17 cellular contexts compared by ENCODE assay signal in genomic region chr17:50841277-50841948, GRCh38. TPM values are rescaled to one million over a fixed set of nuclear protein-coding genes. Genes with fewer than 3 reads are reported as not detected.
DNase-seq lines count a peak whose midpoint lies in the region; ATAC-seq and TF ChIP-seq lines count a peak whose summit lies in the region.
"Had no signal": no experiment of that assay in that cellular context is flagged by ENCODE, and none has a peak within 500 bp of the region (broad histone marks: within the 10 kb centered on the region; RNA-seq: fewer than 3 reads in every experiment).

No MANE protein-coding gene starts in this region.

- H3K27ac ChIP-seq in RWPE2 (ENCODE audit: poor library complexity, severe bottlenecking) (no peak overlapping the region), smooth muscle cell (ENCODE audit: low read depth) (no peak overlapping the region), upper lobe of right lung (no peak overlapping the region)
- H3K27ac ChIP-seq: colonic mucosa, KMS-11, neutrophil, right atrium auricular region, SJSA1 had no signal

- H3K27ac Mint-ChIP-seq in activated naive CD8-positive, alpha-beta T cell treated with anti-CD3 and anti-CD28 coated beads, Interleukin-2, amount 10 ng/mL, durations not matched to agents 7 days and 5 days: no peak overlapping the region
- H3K27ac Mint-ChIP-seq in activated naive CD8-positive, alpha-beta T cell treated with anti-CD3 and anti-CD28 coated beads for 36 hours: no peak overlapping the region
- H3K27ac Mint-ChIP-seq in endothelial cell (ENCODE audit: unreplicated experiment): no peak overlapping the region
- H3K27ac Mint-ChIP-seq: CD4-positive, alpha-beta T cell had no signal

- H3K9ac ChIP-seq in smooth muscle cell (ENCODE audit: low read depth): no peak overlapping the region
- H3K9ac ChIP-seq: KMS-11 had no signal

- no peaks in the 10 kb centered on the region for H3K4me1 Mint-ChIP-seq in activated naive CD8-positive, alpha-beta T cell treated with anti-CD3 and anti-CD28 coated beads, Interleukin-2, amount 10 ng/mL, durations not matched to agents 7 days and 5 days
- H3K4me1 Mint-ChIP-seq in activated naive CD8-positive, alpha-beta T cell treated with anti-CD3 and anti-CD28 coated beads for 36 hours: no peaks in the 10 kb centered on the region
- no peaks in the 10 kb centered on the region for H3K4me1 Mint-ChIP-seq in endothelial cell (ENCODE audit: unreplicated experiment)

- DNase-seq in activated naive CD8-positive, alpha-beta T cell treated with anti-CD3 and anti-CD28 coated beads, Interleukin-2, amount 10 ng/mL, durations not matched to agents 7 days and 5 days: no peak
- DNase-seq in activated naive CD8-positive, alpha-beta T cell treated with anti-CD3 and anti-CD28 coated beads for 36 hours: no peak
- DNase-seq in RWPE2 (ENCODE audit: low spot score) (no peak), endothelial cell (ENCODE audit: low spot score) (no peak), smooth muscle cell (lab: John Stamatoyannopoulos, UW; ENCODE audit: unreplicated experiment) (no peak), NCI-H2107 treated with DMSO at 0.1 percent for 48 hours (lab: John Stamatoyannopoulos, UW; ENCODE audit: unreplicated experiment) (no peak), upper lobe of right lung (no peak)
- DNase-seq: activated gamma-delta T cell, NCI-H524 treated with DMSO at 0.1 percent for 48 hours had no signal

- peak overlapping the region; percentile 23 for H2AFZ ChIP-seq in smooth muscle cell (ENCODE audit: low read depth)

- H3K27me3 ChIP-seq in RWPE2 (ENCODE audit: insufficient read depth, poor library complexity, severe bottlenecking) (no peaks in the 10 kb centered on the region), smooth muscle cell (ENCODE audit: low read depth) (no peaks in the 10 kb centered on the region), upper lobe of right lung (no peaks in the 10 kb centered on the region)
- H3K27me3 ChIP-seq: colonic mucosa, neutrophil, right atrium auricular region, SJSA1 had no signal

- H3K36me3 ChIP-seq in RWPE2 (ENCODE audit: low read depth) (no peaks in the 10 kb centered on the region), smooth muscle cell (ENCODE audit: low read depth) (no peaks in the 10 kb centered on the region), upper lobe of right lung (no peaks in the 10 kb centered on the region)
- H3K36me3 ChIP-seq: colonic mucosa, neutrophil, right atrium auricular region, SJSA1 had no signal

- no peak overlapping the region for H3K4me2 ChIP-seq in smooth muscle cell
- H3K4me2 ChIP-seq: KMS-11 had no signal

- H3K4me1 ChIP-seq in RWPE2 (ENCODE audit: insufficient read depth, poor library complexity, severe bottlenecking): no peaks in the 10 kb centered on the region
- peaks cover 13% of the 10 kb centered on the region for H3K4me1 ChIP-seq in smooth muscle cell (ENCODE audit: low read depth)
- no peaks in the 10 kb centered on the region for H3K4me1 ChIP-seq in upper lobe of right lung
- H3K4me1 ChIP-seq: colonic mucosa, SJSA1 had no signal

- POLR2A ChIA-PET in activated naive CD8-positive, alpha-beta T cell treated with anti-CD3 and anti-CD28 coated beads, Interleukin-2, amount 10 ng/mL, durations not matched to agents 7 days and 5 days (lab: Charles Lee): no interaction called here

- no peaks in the 10 kb centered on the region for H4K20me1 ChIP-seq in smooth muscle cell (ENCODE audit: low read depth)

- H3K79me2 ChIP-seq in smooth muscle cell (ENCODE audit: low read depth): no peaks in the 10 kb centered on the region

- intact Hi-C loops in upper lobe of right lung (cut with DNase I): loop anchor here (10.0 kb wide), 1 partner anchor 297 kb away; the partner anchor contains the start of gene SPATA20

- no peaks in the 10 kb centered on the region for H3F3A ChIP-seq in smooth muscle cell (ENCODE audit: low read depth)

- ATAC-seq in activated naive CD8-positive, alpha-beta T cell treated with anti-CD3 and anti-CD28 coated beads, Interleukin-2, amount 10 ng/mL, durations not matched to agents 7 days and 5 days (ENCODE audit: low read depth): peak; percentile 15
- ATAC-seq in RWPE2 (ENCODE audit: low read depth) (peak; percentile 3; the same call in 1 of the 3 replicates), GM18858 (IDR thresholded peaks at IDR 0.05; ENCODE audit: unreplicated experiment) (no peak), upper lobe of right lung (no peak)

- WGBS in smooth muscle cell (ENCODE audit: low lambda C conversion rate): 82% methylated on average over 11 of the region's 11 CpGs

- H3K9me3 ChIP-seq in RWPE2 (ENCODE audit: severe bottlenecking) (no peaks in the 10 kb centered on the region), smooth muscle cell (replicated peaks; ENCODE audit: low read depth) (no peaks in the 10 kb centered on the region), upper lobe of right lung (no peaks in the 10 kb centered on the region)
- H3K9me3 ChIP-seq: colonic mucosa, neutrophil, right atrium auricular region, SJSA1 had no signal

- H3K4me3 Mint-ChIP-seq in activated naive CD8-positive, alpha-beta T cell treated with anti-CD3 and anti-CD28 coated beads, Interleukin-2, amount 10 ng/mL, durations not matched to agents 7 days and 5 days: no peak overlapping the region
- no peak overlapping the region for H3K4me3 Mint-ChIP-seq in activated naive CD8-positive, alpha-beta T cell treated with anti-CD3 and anti-CD28 coated beads for 36 hours
- peak overlapping the region; percentile 28 for H3K4me3 Mint-ChIP-seq in endothelial cell (ENCODE audit: unreplicated experiment)
- H3K4me3 Mint-ChIP-seq: CD4-positive, alpha-beta T cell had no signal

- TF ChIP-seq CTCF in RWPE2 (IDR thresholded peaks at IDR 0.05; ENCODE audit: poor library complexity, severe bottlenecking) (no peak), endothelial cell (IDR thresholded peaks at IDR 0.05; ENCODE audit: unreplicated experiment) (no peak), smooth muscle cell (IDR thresholded peaks at IDR 0.05; ENCODE audit: borderline replicate concordance, insufficient read depth, poor library complexity, severe bottlenecking) (no peak), upper lobe of right lung (IDR thresholded peaks at IDR 0.05) (no peak)

- no peaks in the 10 kb centered on the region for H3K36me3 Mint-ChIP-seq in activated naive CD8-positive, alpha-beta T cell treated with anti-CD3 and anti-CD28 coated beads, Interleukin-2, amount 10 ng/mL, durations not matched to agents 7 days and 5 days
- no peaks in the 10 kb centered on the region for H3K36me3 Mint-ChIP-seq in activated naive CD8-positive, alpha-beta T cell treated with anti-CD3 and anti-CD28 coated beads for 36 hours
- H3K36me3 Mint-ChIP-seq in endothelial cell (ENCODE audit: low read depth, unreplicated experiment): no peaks in the 10 kb centered on the region

- no peak overlapping the region for H3K4me3 ChIP-seq in RWPE2 (ENCODE audit: severe bottlenecking)
- no peak overlapping the region for H3K4me3 ChIP-seq in smooth muscle cell
- no peak overlapping the region for H3K4me3 ChIP-seq in upper lobe of right lung
- H3K4me3 ChIP-seq: colonic mucosa, right atrium auricular region, SJSA1 had no signal

- H3K27me3 Mint-ChIP-seq in activated naive CD8-positive, alpha-beta T cell treated with anti-CD3 and anti-CD28 coated beads, Interleukin-2, amount 10 ng/mL, durations not matched to agents 7 days and 5 days: no peaks in the 10 kb centered on the region
- no peaks in the 10 kb centered on the region for H3K27me3 Mint-ChIP-seq in activated naive CD8-positive, alpha-beta T cell treated with anti-CD3 and anti-CD28 coated beads for 36 hours
- H3K27me3 Mint-ChIP-seq in endothelial cell (ENCODE audit: unreplicated experiment): no peaks in the 10 kb centered on the region
- H3K27me3 Mint-ChIP-seq: CD4-positive, alpha-beta T cell had no signal

- no peaks in the 10 kb centered on the region for H3K9me3 Mint-ChIP-seq in activated naive CD8-positive, alpha-beta T cell treated with anti-CD3 and anti-CD28 coated beads, Interleukin-2, amount 10 ng/mL, durations not matched to agents 7 days and 5 days
- H3K9me3 Mint-ChIP-seq in activated naive CD8-positive, alpha-beta T cell treated with anti-CD3 and anti-CD28 coated beads for 36 hours: no peaks in the 10 kb centered on the region
- no peaks in the 10 kb centered on the region for H3K9me3 Mint-ChIP-seq in endothelial cell (ENCODE audit: unreplicated experiment)
- H3K9me3 Mint-ChIP-seq: CD4-positive, alpha-beta T cell had no signal

RNA-seq across cellular contexts. Expression of gene WFIKKN2, which starts 6.0 kb away (rescaled TPM):
- not detected for total RNA-seq in activated naive CD8-positive, alpha-beta T cell treated with anti-CD3 and anti-CD28 coated beads, Interleukin-2, amount 10 ng/mL, durations not matched to agents 7 days and 5 days
- total RNA-seq in activated naive CD8-positive, alpha-beta T cell treated with anti-CD3 and anti-CD28 coated beads for 36 hours: not detected
- total RNA-seq in endothelial cell (ENCODE audit: unreplicated experiment): not detected
- total RNA-seq in smooth muscle cell: not detected in 2 replicates
- polyA plus RNA-seq in smooth muscle cell: not detected in 2 replicates
- 0.69 TPM for total RNA-seq in upper lobe of right lung
- total RNA-seq: CD4-positive, alpha-beta T cell; H4; SJSA1 had no signal

RNA-seq across cellular contexts. Expression of gene TOB1, which starts 24.7 kb away (rescaled TPM):
- total RNA-seq in activated naive CD8-positive, alpha-beta T cell treated with anti-CD3 and anti-CD28 coated beads, Interleukin-2, amount 10 ng/mL, durations not matched to agents 7 days and 5 days: 10 to 100 TPM; 54.9 to 56.6 TPM
- 10 to 100 TPM; 40.1 to 44.9 TPM for total RNA-seq in activated naive CD8-positive, alpha-beta T cell treated with anti-CD3 and anti-CD28 coated beads for 36 hours
- total RNA-seq in endothelial cell (ENCODE audit: unreplicated experiment) (15.5 TPM), smooth muscle cell (39.8 and 46.8 TPM in 2 replicates), upper lobe of right lung (70.1 TPM)
- 29.1 and 29.3 TPM in 2 replicates for polyA plus RNA-seq in smooth muscle cell

Comparison
In these comparisons a context has a peak if more than half of its experiments do, and no peak if none do; other contexts are left out.
1. ATAC-seq: peak in activated naive CD8-positive, alpha-beta T cell treated with anti-CD3 and anti-CD28 coated beads, Interleukin-2, amount 10 ng/mL, durations not matched to agents 7 days and 5 days (single experiment) and RWPE2 (single experiment); none in GM18858 (single experiment) and upper lobe of right lung (single experiment).